In genomic region chr12:62933220-62933870, GRCh38 we compare ENCODE assay signal across 8 cellular contexts. TPM values are rescaled to one million over a fixed set of nuclear protein-coding genes. Genes with fewer than 3 reads are reported as not detected.
DNase-seq lines count a peak whose midpoint lies in the region; ATAC-seq and TF ChIP-seq lines count a peak whose summit lies in the region.

No MANE protein-coding gene starts in this region.

- H3K27ac ChIP-seq in CD8-positive, alpha-beta T cell (ENCODE audit: low read depth, low read length) = no peak overlapping the region
- no peak overlapping the region for H3K27ac ChIP-seq in Karpas-422 (ENCODE audit: low read length)
- H3K27ac ChIP-seq in right atrium auricular region = peak overlapping the region in 1 of 2 donors; percentile 67
- H3K27ac ChIP-seq in parathyroid adenoma = peak overlapping the region; percentile 95

- DNase-seq in CD8-positive, alpha-beta T cell = no peak
- DNase-seq in Karpas-422 (no peak), right atrium auricular region (ENCODE audit: low spot score) (no peak), NAMALWA (ENCODE audit: low spot score) (no peak)
- DNase-seq in activated naive CD8-positive, alpha-beta T cell treated with anti-CD3 and anti-CD28 coated beads for 36 hours = no peak

- H2AFZ ChIP-seq in Karpas-422 (ENCODE audit: low read length) (no peak overlapping the region), parathyroid adenoma (peak overlapping the region; percentile 85)

- peaks cover 17% of the 10 kb centered on the region for H3K4me1 Mint-ChIP-seq in CD8-positive, alpha-beta T cell (ENCODE audit: low read depth)
- H3K4me1 Mint-ChIP-seq in activated naive CD8-positive, alpha-beta T cell treated with anti-CD3 and anti-CD28 coated beads for 36 hours = peaks cover 12% of the 10 kb centered on the region

- no peak overlapping the region for H3K27ac Mint-ChIP-seq in CD8-positive, alpha-beta T cell
- no peak overlapping the region for H3K27ac Mint-ChIP-seq in activated naive CD8-positive, alpha-beta T cell treated with anti-CD3 and anti-CD28 coated beads for 36 hours

- H3K4me1 ChIP-seq in CD8-positive, alpha-beta T cell (ENCODE audit: insufficient read depth, low read length) = peaks cover 10% of the 10 kb centered on the region
- H3K4me1 ChIP-seq in Karpas-422 (ENCODE audit: low read length) = peaks cover 10% of the 10 kb centered on the region
- peaks cover 0 to 14% of the 10 kb centered on the region in 2 donors for H3K4me1 ChIP-seq in right atrium auricular region
- H3K4me1 ChIP-seq in parathyroid adenoma = peaks cover 34% of the 10 kb centered on the region

- no peaks in the 10 kb centered on the region for H3K79me2 ChIP-seq in Karpas-422 (ENCODE audit: low read length)
- H3K79me2 ChIP-seq in parathyroid adenoma = peaks cover 29% of the 10 kb centered on the region

- no peaks in the 10 kb centered on the region for H3K27me3 ChIP-seq in CD8-positive, alpha-beta T cell (ENCODE audit: insufficient read depth, low read length)
- no peaks in the 10 kb centered on the region for H3K27me3 ChIP-seq in Karpas-422 (ENCODE audit: low read length)
- no peaks in the 10 kb centered on the region for H3K27me3 ChIP-seq in right atrium auricular region
- H3K27me3 ChIP-seq in parathyroid adenoma (ENCODE audit: control insufficient read depth, insufficient read depth, low read length) = no peaks in the 10 kb centered on the region

- H4K20me1 ChIP-seq in Karpas-422 (ENCODE audit: insufficient read depth, low read depth, low read length) = no peaks in the 10 kb centered on the region

- no peaks in the 10 kb centered on the region for H3K9me2 ChIP-seq in Karpas-422 (replicated peaks; ENCODE audit: insufficient read depth, low read length)

- peak overlapping the region; percentile 83 for H3K4me3 Mint-ChIP-seq in CD8-positive, alpha-beta T cell
- H3K4me3 Mint-ChIP-seq in activated naive CD8-positive, alpha-beta T cell treated with anti-CD3 and anti-CD28 coated beads for 36 hours = peak overlapping the region; percentile 77

- POLR2A ChIA-PET in CD8-positive, alpha-beta T cell (lab: Charles Lee) = no interaction called here

- no peak overlapping the region for H3K9ac ChIP-seq in Karpas-422 (ENCODE audit: low read length)
- peak overlapping the region; percentile 74 for H3K9ac ChIP-seq in parathyroid adenoma

- no peak for TF ChIP-seq CTCF in CD8-positive, alpha-beta T cell (IDR thresholded peaks at IDR 0.05)
- no peak for TF ChIP-seq CTCF in right atrium auricular region (IDR thresholded peaks at IDR 0.05)
- no peak for TF ChIP-seq CTCF in parathyroid adenoma (IDR thresholded peaks at IDR 0.05)

- H3K36me3 Mint-ChIP-seq in CD8-positive, alpha-beta T cell = no peaks in the 10 kb centered on the region
- H3K36me3 Mint-ChIP-seq in activated naive CD8-positive, alpha-beta T cell treated with anti-CD3 and anti-CD28 coated beads for 36 hours = no peaks in the 10 kb centered on the region

- H3K9me3 Mint-ChIP-seq in CD8-positive, alpha-beta T cell = no peaks in the 10 kb centered on the region
- no peaks in the 10 kb centered on the region for H3K9me3 Mint-ChIP-seq in activated naive CD8-positive, alpha-beta T cell treated with anti-CD3 and anti-CD28 coated beads for 36 hours

- peaks cover 41% of the 10 kb centered on the region for H3K27me3 Mint-ChIP-seq in CD8-positive, alpha-beta T cell (ENCODE audit: low read depth)
- peaks cover 59% of the 10 kb centered on the region for H3K27me3 Mint-ChIP-seq in activated naive CD8-positive, alpha-beta T cell treated with anti-CD3 and anti-CD28 coated beads for 36 hours

- no peaks in the 10 kb centered on the region for H3K9me3 ChIP-seq in CD8-positive, alpha-beta T cell (ENCODE audit: low read length)
- no peaks in the 10 kb centered on the region for H3K9me3 ChIP-seq in Karpas-422 (ENCODE audit: low read length)
- H3K9me3 ChIP-seq in right atrium auricular region = no peaks in the 10 kb centered on the region
- H3K9me3 ChIP-seq in parathyroid adenoma (ENCODE audit: control insufficient read depth, low read length) = no peaks in the 10 kb centered on the region

- intact Hi-C loops in CD8-positive, alpha-beta T cell (cut with DNase I, micrococcal nuclease) = no loop called here

- H3K4me3 ChIP-seq in CD8-positive, alpha-beta T cell (ENCODE audit: low read depth, low read length) = no peak overlapping the region
- H3K4me3 ChIP-seq in Karpas-422 (ENCODE audit: low read length) (peak overlapping the region; percentile 63; the same call in 1 of the 2 replicates), right atrium auricular region (peak overlapping the region; percentile 57 to 72), parathyroid adenoma (ENCODE audit: low read depth, low read length) (peak overlapping the region; percentile 90)

- no peaks in the 10 kb centered on the region for H3K36me3 ChIP-seq in CD8-positive, alpha-beta T cell (ENCODE audit: insufficient read depth, low read length)
- H3K36me3 ChIP-seq in Karpas-422 (ENCODE audit: insufficient read depth, low read length) (no peaks in the 10 kb centered on the region), right atrium auricular region (no peaks in the 10 kb centered on the region), parathyroid adenoma (ENCODE audit: control insufficient read depth, insufficient read depth, low read length) (no peaks in the 10 kb centered on the region)

- peak overlapping the region; percentile 61 for H3K4me2 ChIP-seq in Karpas-422 (ENCODE audit: low read depth, low read length, poor library complexity, severe bottlenecking)
- peak overlapping the region; percentile 79 for H3K4me2 ChIP-seq in parathyroid adenoma (ENCODE audit: low read length)

- ATAC-seq in CD8-positive, alpha-beta T cell = no peak
- no peak for ATAC-seq in GM18511 (IDR thresholded peaks at IDR 0.05; ENCODE audit: unreplicated experiment)
- ATAC-seq in GM19324 (IDR thresholded peaks at IDR 0.05; ENCODE audit: low FRiP score, unreplicated experiment) = no peak

- CTCF ChIA-PET in CD8-positive, alpha-beta T cell (lab: Charles Lee) = no interaction called here

RNA-seq across cellular contexts. Expression of gene PPM1H, which starts 1.6 kb away (rescaled TPM):
- total RNA-seq in CD8-positive, alpha-beta T cell = not detected
- total RNA-seq in Karpas-422 (2014; rRNA removed; shearing (Covaris generic); ENCODE audit: low replicate concordance) = 0.22 and 0.65 TPM in 2 replicates
- under 1 TPM in 1 of 2 experiments, not detected in 1; 0.04 TPM for total RNA-seq in activated naive CD8-positive, alpha-beta T cell treated with anti-CD3 and anti-CD28 coated beads for 36 hours
- total RNA-seq in right atrium auricular region = 1 to 10 TPM; 3.1 to 5.0 TPM
